ENCODE assay signal across 8 cellular contexts in genomic region chr19:18300930-18301717, GRCh38. TPM values are rescaled to one million over a fixed set of nuclear protein-coding genes. Genes with fewer than 3 reads are reported as not detected.
A peak's percentile ranks its signal among the peaks of the same experiment; 100 is the strongest.
DNase-seq lines count a peak whose midpoint lies in the region; ATAC-seq and TF ChIP-seq lines count a peak whose summit lies in the region.

No MANE protein-coding gene starts in this region.

- DNase-seq in activated naive CD4-positive, alpha-beta T cell treated with anti-CD3 and anti-CD28 coated beads for 36 hours, result no peak
- DNase-seq in activated naive CD4-positive, alpha-beta T cell (lab: John Stamatoyannopoulos, UW), result no peak
- DNase-seq in central memory CD8-positive, alpha-beta T cell (ENCODE audit: low spot score in 2 of 2), result no peak
- peak; percentile 94 to 96 (median 96) for DNase-seq in right lobe of liver
- no peak for DNase-seq in vagina (ENCODE audit: extremely low spot score in 2 of 2)
- DNase-seq in foreskin keratinocyte, result no peak

- peaks cover 0 to 30% (median 5%) of the 10 kb centered on the region in 4 donors for H3K4me1 ChIP-seq in right lobe of liver
- H3K4me1 ChIP-seq in vagina, result peaks cover 49% of the 10 kb centered on the region
- no peaks in the 10 kb centered on the region for H3K4me1 ChIP-seq in foreskin keratinocyte

- H3K4me3 ChIP-seq in right lobe of liver (no peak overlapping the region), vagina (no peak overlapping the region)

- H3K27me3 Mint-ChIP-seq in activated naive CD4-positive, alpha-beta T cell treated with anti-CD3 and anti-CD28 coated beads for 36 hours (ENCODE audit: low read depth), result no peaks in the 10 kb centered on the region
- H3K27me3 Mint-ChIP-seq in central memory CD8-positive, alpha-beta T cell, result no peaks in the 10 kb centered on the region

- no peaks in the 10 kb centered on the region for H3K9me3 ChIP-seq in right lobe of liver
- H3K9me3 ChIP-seq in vagina, result no peaks in the 10 kb centered on the region

- no peak overlapping the region for H3K4me3 Mint-ChIP-seq in activated naive CD4-positive, alpha-beta T cell treated with anti-CD3 and anti-CD28 coated beads for 36 hours
- H3K4me3 Mint-ChIP-seq in central memory CD8-positive, alpha-beta T cell, result no peak overlapping the region

- H3K27ac ChIP-seq in right lobe of liver (peak overlapping the region; percentile 20 to 95 (median 24)), vagina (peak overlapping the region; percentile 98), foreskin keratinocyte (no peak overlapping the region)

- H3K4me1 Mint-ChIP-seq in activated naive CD4-positive, alpha-beta T cell treated with anti-CD3 and anti-CD28 coated beads for 36 hours (ENCODE audit: low read depth), result peaks cover 49% of the 10 kb centered on the region
- H3K4me1 Mint-ChIP-seq in central memory CD8-positive, alpha-beta T cell, result peaks cover 30% of the 10 kb centered on the region

- intact Hi-C loops in activated naive CD4-positive, alpha-beta T cell treated with anti-CD3 and anti-CD28 coated beads for 36 hours (cut with micrococcal nuclease), result no loop called here
- intact Hi-C loops in right lobe of liver (cut with DNase I), result no loop called here
- intact Hi-C loops in vagina (cut with DNase I), result no loop called here

- peak overlapping the region; percentile 67 for H3K27ac Mint-ChIP-seq in activated naive CD4-positive, alpha-beta T cell treated with anti-CD3 and anti-CD28 coated beads for 36 hours
- H3K27ac Mint-ChIP-seq in central memory CD8-positive, alpha-beta T cell (ENCODE audit: low read depth), result peak overlapping the region; percentile 38

- CTCF ChIA-PET in activated naive CD4-positive, alpha-beta T cell treated with anti-CD3 and anti-CD28 coated beads for 36 hours (lab: Charles Lee), result interaction anchor here (1.6 to 10.1 kb wide), 3 partner anchors 9 to 26 kb away, joined by 3 to 145 read pairs (median 24); partner anchors contain the start of gene JUND

- WGBS in right lobe of liver (ENCODE audit: insufficient coverage, low coverage, low lambda C conversion rate, missing lambda C conversion rate), result 38% methylated on average over 10 of the region's 18 CpGs

- H3K9me3 Mint-ChIP-seq in activated naive CD4-positive, alpha-beta T cell treated with anti-CD3 and anti-CD28 coated beads for 36 hours, result no peaks in the 10 kb centered on the region
- H3K9me3 Mint-ChIP-seq in central memory CD8-positive, alpha-beta T cell, result no peaks in the 10 kb centered on the region

- TF ChIP-seq POLR2A in right lobe of liver (IDR thresholded peaks at IDR 0.05), result no peak
- TF ChIP-seq POLR2A in vagina (IDR thresholded peaks at IDR 0.05), result no peak

- H3K36me3 ChIP-seq in right lobe of liver (no peaks in the 10 kb centered on the region), vagina (no peaks in the 10 kb centered on the region)

- no peaks in the 10 kb centered on the region for H3K27me3 ChIP-seq in right lobe of liver
- H3K27me3 ChIP-seq in vagina, result no peaks in the 10 kb centered on the region
- H3K27me3 ChIP-seq in foreskin keratinocyte, result no peaks in the 10 kb centered on the region

- no peak for ATAC-seq in central memory CD8-positive, alpha-beta T cell (replicated peaks; ENCODE audit: extremely low read depth, poor library complexity, severe bottlenecking)
- ATAC-seq in right lobe of liver, result peak; percentile 72 to 89 (median 82)
- ATAC-seq in GM21360 (IDR thresholded peaks at IDR 0.05; ENCODE audit: unreplicated experiment), result no peak
- ATAC-seq in foreskin keratinocyte, result no peak
- ATAC-seq in GM21619 (IDR thresholded peaks at IDR 0.05; ENCODE audit: unreplicated experiment), result no peak

- peaks cover 2% of the 10 kb centered on the region for H3K36me3 Mint-ChIP-seq in activated naive CD4-positive, alpha-beta T cell treated with anti-CD3 and anti-CD28 coated beads for 36 hours (ENCODE audit: low read depth)
- H3K36me3 Mint-ChIP-seq in central memory CD8-positive, alpha-beta T cell (ENCODE audit: insufficient read depth), result peaks cover 20% of the 10 kb centered on the region

- TF ChIP-seq CTCF in right lobe of liver (IDR thresholded peaks at IDR 0.05) (no peak), vagina (IDR thresholded peaks at IDR 0.05) (no peak), foreskin keratinocyte (conservative IDR thresholded peaks at IDR 0.05) (no peak)

RNA-seq across cellular contexts. Expression of gene JUND, which starts 19.7 kb away (rescaled TPM):
- total RNA-seq in activated naive CD4-positive, alpha-beta T cell treated with anti-CD3 and anti-CD28 coated beads for 36 hours, result 100 to 1,000 TPM in 1 of 2 experiments, 10 to 100 TPM in 1; 87.9 to 105 TPM
- total RNA-seq in right lobe of liver (100 to 1,000 TPM in 4 of 6 experiments, 10 to 100 TPM in 2; 29.3 to 188 (median 134) TPM), vagina (531 TPM), foreskin keratinocyte (35.0 and 36.9 TPM in 2 replicates)
- polyA plus RNA-seq in foreskin keratinocyte, result 47.1 and 47.7 TPM in 2 replicates

RNA-seq across cellular contexts. Expression of gene LSM4, which starts 21.8 kb away (rescaled TPM):
- total RNA-seq in activated naive CD4-positive, alpha-beta T cell treated with anti-CD3 and anti-CD28 coated beads for 36 hours, result 100 to 1,000 TPM; 439 to 451 TPM
- total RNA-seq in right lobe of liver, result 100 to 1,000 TPM in 2 of 6 experiments, 10 to 100 TPM in 4; 37.6 to 139 (median 47.3) TPM
- 54.3 TPM for total RNA-seq in vagina
- 234 and 242 TPM in 2 replicates for total RNA-seq in foreskin keratinocyte
- polyA plus RNA-seq in foreskin keratinocyte, result 365 and 374 TPM in 2 replicates

RNA-seq across cellular contexts. Expression of gene IQCN, which starts 26.9 kb away (rescaled TPM):
- total RNA-seq in activated naive CD4-positive, alpha-beta T cell treated with anti-CD3 and anti-CD28 coated beads for 36 hours, result under 1 TPM in 1 of 2 experiments, not detected in 1; 0.19 TPM
- 1 to 10 TPM in 5 of 6 experiments, under 1 TPM in 1; 0.82 to 5.3 (median 2.5) TPM for total RNA-seq in right lobe of liver
- total RNA-seq in vagina, result 4.4 TPM
- total RNA-seq in foreskin keratinocyte, result 0.03 and 0.04 TPM in 2 replicates
- not detected in 2 replicates for polyA plus RNA-seq in foreskin keratinocyte

RNA-seq across cellular contexts. Expression of gene PGPEP1, which starts 39.3 kb away (rescaled TPM):
- 10 to 100 TPM; 14.4 to 15.6 TPM for total RNA-seq in activated naive CD4-positive, alpha-beta T cell treated with anti-CD3 and anti-CD28 coated beads for 36 hours
- total RNA-seq in right lobe of liver (10 to 100 TPM; 33.0 to 55.5 (median 40.7) TPM), vagina (27.5 TPM), foreskin keratinocyte (4.5 and 6.4 TPM in 2 replicates)
- polyA plus RNA-seq in foreskin keratinocyte, result 2.9 and 4.2 TPM in 2 replicates

Comparison
In these comparisons a context has a peak if more than half of its experiments do, and no peak if none do; other contexts are left out.
1. DNase-seq: peak in right lobe of liver (3 of 3); none in activated naive CD4-positive, alpha-beta T cell treated with anti-CD3 and anti-CD28 coated beads for 36 hours (single experiment), activated naive CD4-positive, alpha-beta T cell (0 of 4), central memory CD8-positive, alpha-beta T cell (0 of 2), vagina (0 of 2) and foreskin keratinocyte (0 of 2).
2. ATAC-seq: peak in right lobe of liver (4 of 4); none in central memory CD8-positive, alpha-beta T cell (single experiment), GM21360 (single experiment), foreskin keratinocyte (single experiment) and GM21619 (single experiment).